In genomic region chr20:19594896-19595295, GRCh38 we compare ENCODE assay signal across 10 cellular contexts.
"Had no signal": no experiment of that assay in that cellular context is flagged by ENCODE, and none has a peak within 500 bp of the region (broad histone marks: within the 10 kb centered on the region; RNA-seq: fewer than 3 reads in every experiment).

No MANE protein-coding gene starts in this region.

- H2AFZ ChIP-seq: GM23248 had no signal

- H3K4me3 ChIP-seq: GM23248, HAP-1, K562 had no signal

- H3K9ac ChIP-seq: GM23248 had no signal

- ATAC-seq: HCT116, HepG2, K562 had no signal

- DNase-seq: GM23248, GOT3, H7, HFFc6, KG1 had no signal

- H3K36me3 ChIP-seq: HAP-1 had no signal

- H3K9me3 ChIP-seq: HAP-1 had no signal

- H3K27ac ChIP-seq: GM23248, HL-60 had no signal

- H3K4me1 ChIP-seq: HAP-1 had no signal
